Comparison of ENCODE assay signal across 18 cellular contexts in genomic region chr19:13876834-13877233, GRCh38. TPM values are rescaled to one million over a fixed set of nuclear protein-coding genes. Genes with fewer than 3 reads are reported as not detected.
"Had no signal": no experiment of that assay in that cellular context is flagged by ENCODE, and none has a peak within 500 bp of the region (broad histone marks: within the 10 kb centered on the region; RNA-seq: fewer than 3 reads in every experiment).

Gene NANOS3, plus strand, starts transcription at chr19:13877134. Its CDS starts 115 bp downstream, at chr19:13877249.

- H3K9me3 ChIP-seq: gastrocnemius medialis, heart right ventricle, mucosa of descending colon, ovary, transverse colon had no signal

- H3K36me3 Mint-ChIP-seq: naive thymus-derived CD8-positive, alpha-beta T cell had no signal

- DNase-seq: cortex of kidney; effector memory CD4-positive, alpha-beta T cell; gastrocnemius medialis; heart right ventricle; hypothalamus; kidney glomerular epithelial cell; mucosa of descending colon; naive thymus-derived CD8-positive, alpha-beta T cell; ovary; right cardiac atrium; small intestine; stimulated activated CD4-positive, alpha-beta T cell treated with anti-CD3 and anti-CD28 coated beads, Interleukin-12 subunit alpha, Interleukin-12 subunit beta, amount 100 ng/mL, for 4 hours; transverse colon had no signal

- H3K27ac ChIP-seq: gastrocnemius medialis, heart right ventricle, ovary, transverse colon had no signal

- H3K9me3 Mint-ChIP-seq: naive thymus-derived CD8-positive, alpha-beta T cell; stimulated activated naive CD8-positive, alpha-beta T cell treated with anti-CD3 and anti-CD28 coated beads, Interleukin-15, Interleukin-2, amounts not matched to agents 100 ng/mL and 50 ng/mL, for 24 hours had no signal

- H3K36me3 ChIP-seq: gastrocnemius medialis, heart right ventricle, ovary, transverse colon had no signal

- ATAC-seq: esophagus mucosa; gastrocnemius medialis; heart right ventricle; mucosa of descending colon; naive thymus-derived CD8-positive, alpha-beta T cell; right cardiac atrium had no signal

- H3K27ac Mint-ChIP-seq: naive thymus-derived CD8-positive, alpha-beta T cell; stimulated activated naive CD8-positive, alpha-beta T cell treated with anti-CD3 and anti-CD28 coated beads, Interleukin-15, Interleukin-2, amounts not matched to agents 100 ng/mL and 50 ng/mL, for 24 hours had no signal

- H3K4me3 Mint-ChIP-seq: naive thymus-derived CD8-positive, alpha-beta T cell; stimulated activated naive CD8-positive, alpha-beta T cell treated with anti-CD3 and anti-CD28 coated beads, Interleukin-15, Interleukin-2, amounts not matched to agents 100 ng/mL and 50 ng/mL, for 24 hours had no signal

- H3K4me3 ChIP-seq: gastrocnemius medialis, heart right ventricle, mucosa of descending colon, ovary, transverse colon had no signal

- H3K27me3 ChIP-seq: ovary, transverse colon had no signal

RNA-seq across cellular contexts. Expression of gene NANOS3, which starts in this region (rescaled TPM):
- total RNA-seq: esophagus mucosa; fibroblast of lung; gastrocnemius medialis; liver; naive thymus-derived CD8-positive, alpha-beta T cell; transverse colon; urinary bladder had no signal
- polyA plus RNA-seq: fibroblast of lung; liver; naive thymus-derived CD8-positive, alpha-beta T cell had no signal
